1 cellular context compared by ENCODE assay signal in the genomic region with DNA sequence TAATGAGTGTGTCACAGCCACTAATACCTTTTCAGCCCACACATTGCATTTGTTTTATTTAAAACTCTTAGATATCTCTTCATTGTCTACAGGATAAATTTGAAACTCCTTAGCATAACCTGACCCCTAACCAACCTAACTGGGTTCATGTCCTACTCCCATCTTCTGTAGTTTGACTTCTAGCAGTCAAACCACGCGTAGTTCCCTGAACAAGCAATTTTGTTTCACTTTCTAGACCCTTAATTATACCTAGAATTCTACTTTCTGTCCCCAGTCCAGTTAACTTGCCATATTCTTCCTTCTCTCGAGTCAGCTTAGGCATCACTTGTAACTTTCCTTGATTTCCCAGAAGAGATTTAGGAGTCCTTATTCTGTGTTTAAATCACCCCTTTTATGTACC.
TF ChIP-seq lines count a peak whose summit lies in the region.

No MANE protein-coding gene starts in this region.

TF ChIP-seq in GM12878, 131 proteins besides CTCF, POLR2A, EP300 and RAD21 (continued from another document):
- TF ChIP-seq WRNIP1 (IDR thresholded peaks at IDR 0.05; ENCODE audit: borderline replicate concordance, low read depth, low read length): no peak
- no peak for TF ChIP-seq RUNX3 (IDR thresholded peaks at IDR 0.05; ENCODE audit: low read length)
- TF ChIP-seq ZNF217 (IDR thresholded peaks at IDR 0.05): no peak
- no peak for TF ChIP-seq STAT1 (conservative IDR thresholded peaks at IDR 0.05)
- no peak for TF ChIP-seq SMC3 (IDR thresholded peaks at IDR 0.05; ENCODE audit: borderline replicate concordance, low read length)
- TF ChIP-seq ZNF384 (IDR thresholded peaks at IDR 0.05; ENCODE audit: borderline replicate concordance, low read depth, low read length): no peak
- no peak for TF ChIP-seq MTA2 (IDR thresholded peaks at IDR 0.05; ENCODE audit: low read depth)
- TF ChIP-seq POLR2AphosphoS5 (IDR thresholded peaks at IDR 0.05; ENCODE audit: low read length): no peak
- TF ChIP-seq CBX3 (IDR thresholded peaks at IDR 0.05; ENCODE audit: borderline replicate concordance, low read depth): no peak
- no peak for TF ChIP-seq HCFC1 (IDR thresholded peaks at IDR 0.05; ENCODE audit: low read length)
TF ChIP-seq in GM12878: peak in this region for 0.
